In genomic region chr1:16351994-16352841, GRCh38 we compare ENCODE assay signal across 1 cellular context.
TF ChIP-seq lines count a peak whose summit lies in the region.

Gene FBXO42 (minus strand): TSS chr1:16352480. CDS start chr1:16315418, 37,062 bp downstream.

TF ChIP-seq in HepG2, 621 proteins besides CTCF, POLR2A, EP300 and RAD21 (continued from another document and continues in another):
- TF ChIP-seq FOXP1 (IDR thresholded peaks at IDR 0.05) (no peak), FOXP1 (CRISPR knock-in tag; IDR thresholded peaks at IDR 0.05) (no peak), ZNF550 (CRISPR knock-in tag; IDR thresholded peaks at IDR 0.05; ENCODE audit: borderline replicate concordance) (no peak), ISL2 (CRISPR knock-in tag; IDR thresholded peaks at IDR 0.05) (no peak; the same call in 1 of the 2 replicates), HNRNPL (IDR thresholded peaks at IDR 0.05; ENCODE audit: low read depth, low read length) (peak; percentile 84), MXD4 (CRISPR knock-in tag; IDR thresholded peaks at IDR 0.05) (peak; percentile 69; the same call in 1 of the 2 replicates), SIX1 (CRISPR knock-in tag; IDR thresholded peaks at IDR 0.05; ENCODE audit: borderline replicate concordance) (no peak), MED1 (CRISPR knock-in tag; IDR thresholded peaks at IDR 0.05) (peak; percentile 50), ZFP37 (CRISPR knock-in tag; IDR thresholded peaks at IDR 0.05; ENCODE audit: borderline replicate concordance) (peak; percentile 87; the same call in 1 of the 2 replicates), SMAD1 (CRISPR knock-in tag; IDR thresholded peaks at IDR 0.05; ENCODE audit: borderline replicate concordance, low read depth) (0 out of 2 replicates have a peak, but pooled peaks have one; percentile 47), ZNF644 (CRISPR knock-in tag; IDR thresholded peaks at IDR 0.05; ENCODE audit: low read depth) (0 out of 2 replicates have a peak, but pooled peaks have one; percentile 14), ZNF225 (CRISPR knock-in tag; IDR thresholded peaks at IDR 0.05) (peak; percentile 18; the same call in 1 of the 2 replicates), SMYD3 (CRISPR knock-in tag; IDR thresholded peaks at IDR 0.05) (peak; percentile 78; the same call in 1 of the 2 replicates), KLF15 (CRISPR knock-in tag; IDR thresholded peaks at IDR 0.05; ENCODE audit: borderline replicate concordance) (0 out of 2 replicates have a peak, but pooled peaks have one; percentile 26), HNF1A (IDR thresholded peaks at IDR 0.05; ENCODE audit: low read depth) (no peak), HNF1A (CRISPR knock-in tag; IDR thresholded peaks at IDR 0.05; ENCODE audit: borderline replicate concordance) (0 out of 2 replicates have a peak, but pooled peaks have one; percentile 28), MLXIP (CRISPR knock-in tag; IDR thresholded peaks at IDR 0.05; ENCODE audit: borderline replicate concordance) (no peak), MYPOP (CRISPR knock-in tag; IDR thresholded peaks at IDR 0.05) (0 out of 2 replicates have a peak, but pooled peaks have one; percentile 48), ATF4 (CRISPR knock-in tag; IDR thresholded peaks at IDR 0.05) (0 out of 4 replicates have a peak, but pooled peaks of 1 of the 2 experiments have one; percentile 0), ZNF570 (CRISPR knock-in tag; IDR thresholded peaks at IDR 0.05; ENCODE audit: borderline replicate concordance) (no peak), ZNF263 (CRISPR knock-in tag; IDR thresholded peaks at IDR 0.05) (peak; percentile 62; the same call in 1 of the 2 replicates), HOMEZ (CRISPR knock-in tag; IDR thresholded peaks at IDR 0.05; ENCODE audit: low read depth) (no peak), ZNF672 (CRISPR knock-in tag; IDR thresholded peaks at IDR 0.05) (no peak), ZNF761 (CRISPR knock-in tag; conservative IDR thresholded peaks at IDR 0.05) (peak; percentile 75), KDM2A (CRISPR knock-in tag; IDR thresholded peaks at IDR 0.05; ENCODE audit: borderline replicate concordance, low read depth) (peak; percentile 70), NCOA1 (CRISPR knock-in tag; IDR thresholded peaks at IDR 0.05) (peak; percentile 74; the same call in 1 of the 2 replicates), NFYC (CRISPR knock-in tag; IDR thresholded peaks at IDR 0.05) (0 out of 2 replicates have a peak, but pooled peaks have one; percentile 11), SNAPC2 (CRISPR knock-in tag; IDR thresholded peaks at IDR 0.05) (peak; percentile 88), ZNF574 (CRISPR knock-in tag; IDR thresholded peaks at IDR 0.05) (peak; percentile 83), IRX3 (CRISPR knock-in tag; IDR thresholded peaks at IDR 0.05; ENCODE audit: borderline replicate concordance, low read depth) (peak; percentile 80; the same call in 1 of the 2 replicates), ZNF770 (CRISPR knock-in tag; IDR thresholded peaks at IDR 0.05) (peak; percentile 58; the same call in 1 of the 2 replicates), PAXIP1 (CRISPR knock-in tag; conservative IDR thresholded peaks at IDR 0.05) (peak; percentile 45; the same call in 1 of the 2 replicates), ZNF234 (CRISPR knock-in tag; conservative IDR thresholded peaks at IDR 0.05) (no peak), AHR (CRISPR knock-in tag; IDR thresholded peaks at IDR 0.05) (peak; percentile 62; the same call in 1 of the 2 replicates), DMAP1 (CRISPR knock-in tag; IDR thresholded peaks at IDR 0.05) (peak; percentile 61), TEF (CRISPR knock-in tag; IDR thresholded peaks at IDR 0.05) (no peak), SNAPC5 (CRISPR knock-in tag; IDR thresholded peaks at IDR 0.05; ENCODE audit: borderline replicate concordance) (peak; percentile 77; the same call in 1 of the 2 replicates), HNRNPK (IDR thresholded peaks at IDR 0.05; ENCODE audit: low read depth, low read length, poor library complexity, severe bottlenecking) (peak; percentile 58), ZNF543 (CRISPR knock-in tag; IDR thresholded peaks at IDR 0.05) (peak; percentile 92)
